Comparison of ENCODE assay signal across 15 cellular contexts in genomic region chr7:39987641-39988347, GRCh38. TPM values are rescaled to one million over a fixed set of nuclear protein-coding genes. Genes with fewer than 3 reads are reported as not detected.
A peak's percentile ranks its signal among the peaks of the same experiment; 100 is the strongest.
DNase-seq lines count a peak whose midpoint lies in the region; ATAC-seq and TF ChIP-seq lines count a peak whose summit lies in the region.
"Had no signal": no experiment of that assay in that cellular context is flagged by ENCODE, and none has a peak within 500 bp of the region (broad histone marks: within the 10 kb centered on the region; RNA-seq: fewer than 3 reads in every experiment).

No MANE protein-coding gene starts in this region.

- peak in 2 of 5 donors; percentile 10 to 68 for DNase-seq in CD8-positive, alpha-beta memory T cell
- no peak for DNase-seq in mammary epithelial cell
- no peak for DNase-seq in nephron progenitor cell
- DNase-seq in posterior vena cava (ENCODE audit: low spot score) = no peak
- DNase-seq in EL = no peak
- DNase-seq in HuH-7.5 (ENCODE audit: low spot score) = no peak
- DNase-seq: effector CD4-positive, alpha-beta T cell; NCI-H1930; NCI-H748 treated with DMSO at 0.1 percent for 48 hours; right lobe of liver had no signal

- peak overlapping the region; percentile 15 to 64 (median 54) for H3K27ac Mint-ChIP-seq in CD8-positive, alpha-beta memory T cell
- H3K27ac Mint-ChIP-seq in IgD-negative memory B cell (peak overlapping the region in 2 of 3 donors; percentile 9 to 82), nephron progenitor cell (peak overlapping the region; percentile 91)

- no peaks in the 10 kb centered on the region for H4K20me1 ChIP-seq in mammary epithelial cell (ENCODE audit: insufficient read depth, low read length)

- TSS peak; percentile 28 for BruUV-seq in mammary epithelial cell (replicated peaks; lab: Mats Ljungman, UMichigan)

- no peak for ATAC-seq in HG02981 (IDR thresholded peaks at IDR 0.05; ENCODE audit: unreplicated experiment)
- ATAC-seq: right lobe of liver had no signal

- H3K4me1 Mint-ChIP-seq in CD8-positive, alpha-beta memory T cell = peaks cover 55 to 80% (median 77%) of the 10 kb centered on the region in 3 donors
- H3K4me1 Mint-ChIP-seq in IgD-negative memory B cell = peaks cover 33 to 38% (median 38%) of the 10 kb centered on the region in 3 donors
- peaks cover 11% of the 10 kb centered on the region for H3K4me1 Mint-ChIP-seq in nephron progenitor cell

- intact Hi-C loops in mammary epithelial cell (cut with micrococcal nuclease) = no loop called here
- intact Hi-C loops in posterior vena cava (cut with DNase I) = no loop called here

- POLR2A ChIA-PET in CD8-positive, alpha-beta memory T cell (lab: Charles Lee) = interaction anchor here (0.7 kb wide), 1 partner anchor 36 kb away, joined by 3 read pairs; no protein-coding TSS in a partner anchor

- dilution Hi-C loops in mammary epithelial cell (cut with HindIII; ENCODE audit: low sequenced_read_pairs) = no loop called here

- no peak overlapping the region for H3K27ac ChIP-seq in CD8-positive, alpha-beta memory T cell (ENCODE audit: low read depth, low read length)
- no peak overlapping the region for H3K27ac ChIP-seq in mammary epithelial cell (ENCODE audit: insufficient read depth, low read depth, low read length)
- H3K27ac ChIP-seq: HL-60, right lobe of liver, RWPE1 had no signal

- no peak overlapping the region for H3K4me3 ChIP-seq in CD8-positive, alpha-beta memory T cell (ENCODE audit: low read length)
- no peak overlapping the region for H3K4me3 ChIP-seq in mammary epithelial cell (replicated peaks in 1 of 3; ENCODE audit: insufficient read depth in 1 of 3, low read depth in 2 of 3, low read length in 3 of 3)
- H3K4me3 ChIP-seq: HAP-1, right lobe of liver had no signal

- H3K36me3 Mint-ChIP-seq in CD8-positive, alpha-beta memory T cell = peaks cover 0 to 44% (median 11%) of the 10 kb centered on the region in 3 donors
- H3K36me3 Mint-ChIP-seq in IgD-negative memory B cell (peaks cover 6% of the 10 kb centered on the region), nephron progenitor cell (ENCODE audit: low read depth) (peaks cover 59% of the 10 kb centered on the region)

- no peaks in the 10 kb centered on the region for H3K36me3 ChIP-seq in CD8-positive, alpha-beta memory T cell (ENCODE audit: insufficient read depth, low read length)
- peaks cover 3% of the 10 kb centered on the region for H3K36me3 ChIP-seq in mammary epithelial cell (ENCODE audit: insufficient read depth, low read length)
- H3K36me3 ChIP-seq: right lobe of liver had no signal

- H3K4me1 ChIP-seq in CD8-positive, alpha-beta memory T cell (ENCODE audit: insufficient read depth, low read length) = peaks cover 20% of the 10 kb centered on the region
- H3K4me1 ChIP-seq in mammary epithelial cell (ENCODE audit: insufficient read depth, low read length) = no peaks in the 10 kb centered on the region

- CTCF ChIA-PET in CD8-positive, alpha-beta memory T cell (lab: Charles Lee) = interaction anchor here (1.3 kb wide), 1 partner anchor 37 kb away, joined by 3 read pairs; the partner anchor contains the start of gene CDK13
- CTCF ChIA-PET in mammary epithelial cell (lab: Charles Lee; ENCODE audit: low non-redundant PET) = no interaction called here

- in situ Hi-C loops in mammary epithelial cell (cut with MboI; ENCODE audit: low sequenced_read_pairs in 2 of 2) = no loop called here

- H3K27me3 Mint-ChIP-seq in CD8-positive, alpha-beta memory T cell = no peaks in the 10 kb centered on the region
- H3K27me3 Mint-ChIP-seq in IgD-negative memory B cell = no peaks in the 10 kb centered on the region
- no peaks in the 10 kb centered on the region for H3K27me3 Mint-ChIP-seq in nephron progenitor cell (ENCODE audit: low read depth, poor library complexity)

- H3K79me2 ChIP-seq in mammary epithelial cell (ENCODE audit: insufficient read depth, low read length) = peaks cover 82% of the 10 kb centered on the region

- H3K27me3 ChIP-seq in CD8-positive, alpha-beta memory T cell (ENCODE audit: insufficient read depth, low read length, poor library complexity, severe bottlenecking) = no peaks in the 10 kb centered on the region
- no peaks in the 10 kb centered on the region for H3K27me3 ChIP-seq in mammary epithelial cell (ENCODE audit: insufficient read depth, low read length)
- H3K27me3 ChIP-seq: right lobe of liver had no signal

- peak overlapping the region in 1 of 7 donors; percentile 5 for H3K4me3 Mint-ChIP-seq in CD8-positive, alpha-beta memory T cell
- peak overlapping the region in 1 of 4 donors; percentile 7 for H3K4me3 Mint-ChIP-seq in IgD-negative memory B cell
- H3K4me3 Mint-ChIP-seq in nephron progenitor cell = no peak overlapping the region

- H3K9me3 ChIP-seq in CD8-positive, alpha-beta memory T cell (ENCODE audit: low read length) = no peaks in the 10 kb centered on the region
- H3K9me3 ChIP-seq in mammary epithelial cell (replicated peaks; ENCODE audit: insufficient read depth, low read length) = no peaks in the 10 kb centered on the region
- H3K9me3 ChIP-seq: HAP-1, right lobe of liver had no signal

- no peak overlapping the region for H3K9ac ChIP-seq in mammary epithelial cell (ENCODE audit: insufficient read depth, low read length)

- H3K9me3 Mint-ChIP-seq in CD8-positive, alpha-beta memory T cell = no peaks in the 10 kb centered on the region
- H3K9me3 Mint-ChIP-seq in IgD-negative memory B cell (no peaks in the 10 kb centered on the region), nephron progenitor cell (no peaks in the 10 kb centered on the region)

- H3K4me2 ChIP-seq in mammary epithelial cell (ENCODE audit: insufficient read depth, low read depth, low read length) = no peak overlapping the region

- 79% methylated on average over 8 of the region's 9 CpGs for WGBS in mammary epithelial cell (ENCODE audit: low coverage, missing lambda C conversion rate)

- TF ChIP-seq CTCF in mammary epithelial cell (conservative IDR thresholded peaks at IDR 0.05 in 1 of 2, IDR thresholded peaks at IDR 0.05 in 1 of 2; ENCODE audit: extremely low read depth in 1 of 2, insufficient read depth in 1 of 2, low read depth in 1 of 2, low read length in 2 of 2) = no peak
- TF ChIP-seq CTCF in nephron progenitor cell (IDR thresholded peaks at IDR 0.05) = no peak

- no peak overlapping the region for H2AFZ ChIP-seq in mammary epithelial cell (ENCODE audit: low read depth, low read length)

RNA-seq across cellular contexts. Expression of gene CDK13, which starts 37.7 kb away (rescaled TPM):
- 10 to 100 TPM; 43.2 to 43.9 TPM for total RNA-seq in CD8-positive, alpha-beta memory T cell
- polyA plus RNA-seq in CD8-positive, alpha-beta memory T cell = 45.8 TPM
- polyA plus RNA-seq in IgD-negative memory B cell (64.6 TPM), mammary epithelial cell (26.2 TPM)
- total RNA-seq in mammary epithelial cell (10 to 100 TPM; 42.6 to 70.7 TPM), posterior vena cava (10 to 100 TPM; 44.9 to 45.4 TPM)
- 57.6 TPM for polyA minus RNA-seq in mammary epithelial cell
